Comparison of ENCODE assay signal across 14 cellular contexts in genomic region chr6:43911625-43912577, GRCh38.
DNase-seq lines count a peak whose midpoint lies in the region; ATAC-seq and TF ChIP-seq lines count a peak whose summit lies in the region.
"Had no signal": no experiment of that assay in that cellular context is flagged by ENCODE, and none has a peak within 500 bp of the region (broad histone marks: within the 10 kb centered on the region; RNA-seq: fewer than 3 reads in every experiment).

No MANE protein-coding gene starts in this region.

- TF ChIP-seq CTCF in Caco-2 (IDR thresholded peaks at IDR 0.05; ENCODE audit: insufficient read depth in 1 of 2, low read depth in 1 of 2, low read length in 1 of 2, severe bottlenecking in 1 of 2, unreplicated experiment in 1 of 2) (no peak), WTC11 (IDR thresholded peaks at IDR 0.05) (no peak), BE2C (IDR thresholded peaks at IDR 0.05; ENCODE audit: low read depth, low read length) (no peak)

- peaks cover 22% of the 10 kb centered on the region for H3K4me1 Mint-ChIP-seq in Caco-2 (ENCODE audit: low read depth, unreplicated experiment)
- peaks cover 35% of the 10 kb centered on the region for H3K4me1 Mint-ChIP-seq in WTC11
- H3K4me1 Mint-ChIP-seq: activated CD4-positive, alpha-beta T cell treated with anti-CD3 and anti-CD28 coated beads, Interleukin-2, amount 10 ng/mL, durations not matched to agents 7 days and 5 days; stimulated activated memory B cell treated with anti-CD40 and anti-IgM and Interleukin-4, amounts not matched to agents 10 μg/mL and 1 μg/mL and 100 μg/mL, for 72 hours had no signal

- no peak overlapping the region for H4K5ac ChIP-seq in mesendoderm (ENCODE audit: low read length)

- H3K27ac Mint-ChIP-seq in Caco-2 (ENCODE audit: unreplicated experiment) (peak overlapping the region; percentile 94), WTC11 (0 out of 2 replicates have a peak overlapping the region, but pooled peaks have one; percentile 12)
- H3K27ac Mint-ChIP-seq: activated CD4-positive, alpha-beta T cell treated with anti-CD3 and anti-CD28 coated beads, Interleukin-2, amount 10 ng/mL, durations not matched to agents 7 days and 5 days; stimulated activated memory B cell treated with anti-CD40 and anti-IgM and Interleukin-4, amounts not matched to agents 10 μg/mL and 1 μg/mL and 100 μg/mL, for 72 hours had no signal

- H3K4me3 ChIP-seq in Caco-2 (ENCODE audit: low read depth, low read length), result no peak overlapping the region
- no peak overlapping the region for H3K4me3 ChIP-seq in mesendoderm (ENCODE audit: low read length)
- no peak overlapping the region for H3K4me3 ChIP-seq in right cardiac atrium (ENCODE audit: low read length)
- H3K4me3 ChIP-seq in BE2C (ENCODE audit: low read depth, low read length), result no peak overlapping the region

- H3K79me1 ChIP-seq in mesendoderm (ENCODE audit: low read length), result no peaks in the 10 kb centered on the region

- no TSS peak for BruUV-seq in Caco-2 (replicated peaks; lab: Mats Ljungman, UMichigan)

- no peaks in the 10 kb centered on the region for H3K27me3 ChIP-seq in Caco-2 (replicated peaks; ENCODE audit: control insufficient read depth, insufficient read depth, low read length)
- no peaks in the 10 kb centered on the region for H3K27me3 ChIP-seq in mesendoderm (ENCODE audit: insufficient read depth, low read length, poor library complexity)
- no peaks in the 10 kb centered on the region for H3K27me3 ChIP-seq in right cardiac atrium (ENCODE audit: control insufficient read depth, insufficient read depth)
- H3K27me3 ChIP-seq in BE2C, result no peaks in the 10 kb centered on the region

- peak; percentile 9; the same call in 1 of the 2 replicates for ATAC-seq in WTC11
- ATAC-seq in right cardiac atrium, result no peak
- ATAC-seq in HG02798 (IDR thresholded peaks at IDR 0.05; ENCODE audit: poor library complexity, unreplicated experiment), result no peak
- ATAC-seq: activated T-cell treated with anti-CD3 and anti-CD28 coated beads, Interleukin-2, amount 50 U/mL, for 4 hours had no signal

- no peaks in the 10 kb centered on the region for H3K9me3 ChIP-seq in Caco-2
- no peaks in the 10 kb centered on the region for H3K9me3 ChIP-seq in right cardiac atrium (ENCODE audit: control insufficient read depth, low read length)
- H3K9me3 ChIP-seq in BE2C, result no peaks in the 10 kb centered on the region

- H3K27me3 Mint-ChIP-seq in Caco-2 (ENCODE audit: insufficient read depth, unreplicated experiment), result no peaks in the 10 kb centered on the region
- H3K27me3 Mint-ChIP-seq in WTC11 (ENCODE audit: low read depth), result no peaks in the 10 kb centered on the region; the same call in 1 of the 2 replicates
- H3K27me3 Mint-ChIP-seq: activated CD4-positive, alpha-beta T cell treated with anti-CD3 and anti-CD28 coated beads, Interleukin-2, amount 10 ng/mL, durations not matched to agents 7 days and 5 days had no signal

- no peak overlapping the region for H4K8ac ChIP-seq in mesendoderm (ENCODE audit: low read depth, low read length)

- WGBS in mesendoderm (ENCODE audit: extremely low coverage, insufficient coverage, low lambda C conversion rate), result no CpG with 5 or more reads among the region's 11 CpGs
- WGBS in right cardiac atrium, result 81% methylated on average over 11 of the region's 11 CpGs

- H2BK120ac ChIP-seq in mesendoderm (ENCODE audit: low read depth, low read length), result no peak overlapping the region

- H2BK5ac ChIP-seq in mesendoderm (ENCODE audit: low read length), result no peak overlapping the region

- H3K23ac ChIP-seq in mesendoderm (ENCODE audit: low read length), result no peak overlapping the region

- POLR2A ChIA-PET in Caco-2 (lab: Charles Lee), result interaction anchor here (0.6 to 1.7 kb wide), 3 partner anchors 15 to 142 kb away, joined by 4 to 22 read pairs (median 6); partner anchors contain the start of gene VEGFA
- POLR2A ChIA-PET in WTC11 (lab: Charles Lee), result interaction anchor here (4.0 kb wide), 1 partner anchor 15 kb away, joined by 22 read pairs; no protein-coding TSS in a partner anchor

- H3K36me3 Mint-ChIP-seq in Caco-2 (ENCODE audit: insufficient read depth, unreplicated experiment) (peaks cover 7% of the 10 kb centered on the region), WTC11 (no peaks in the 10 kb centered on the region)
- H3K36me3 Mint-ChIP-seq: stimulated activated memory B cell treated with anti-CD40 and anti-IgM and Interleukin-4, amounts not matched to agents 10 μg/mL and 1 μg/mL and 100 μg/mL, for 72 hours had no signal

- peak; percentile 71 to 73 for DNase-seq in Caco-2
- peak; percentile 38 for DNase-seq in NCI-H1436 treated with DMSO at 0.1 percent for 48 hours (lab: John Stamatoyannopoulos, UW)
- DNase-seq in WTC11 (ENCODE audit: low spot score), result no peak
- DNase-seq in mesendoderm, result peak; percentile 86
- DNase-seq in right cardiac atrium, result no peak
- DNase-seq in BE2C, result no peak
- no peak for DNase-seq in DMS153 treated with DMSO at 0.1 percent for 48 hours (lab: John Stamatoyannopoulos, UW; ENCODE audit: unreplicated experiment)
- DNase-seq: activated CD4-positive, alpha-beta T cell treated with anti-CD3 and anti-CD28 coated beads, Interleukin-2, amount 10 ng/mL, durations not matched to agents 7 days and 5 days; activated T-cell treated with anti-CD3 and anti-CD28 coated beads, Interleukin-2, amount 50 U/mL, for 4 hours; amniotic stem cell; GDM1; stimulated activated CD4-positive, alpha-beta T cell treated with anti-CD3 and anti-CD28 coated beads, Interleukin-4, amount 100 ng/mL, for 24 hours had no signal

- no peak overlapping the region for H3K9ac ChIP-seq in mesendoderm (ENCODE audit: low read length)

- peak overlapping the region; percentile 43 for H3K4me3 Mint-ChIP-seq in Caco-2 (ENCODE audit: unreplicated experiment)
- H3K4me3 Mint-ChIP-seq in WTC11, result no peak overlapping the region
- H3K4me3 Mint-ChIP-seq: activated CD4-positive, alpha-beta T cell treated with anti-CD3 and anti-CD28 coated beads, Interleukin-2, amount 10 ng/mL, durations not matched to agents 7 days and 5 days; activated T-cell treated with anti-CD3 and anti-CD28 coated beads, Interleukin-2, amount 50 U/mL, for 4 hours; stimulated activated memory B cell treated with anti-CD40 and anti-IgM and Interleukin-4, amounts not matched to agents 10 μg/mL and 1 μg/mL and 100 μg/mL, for 72 hours had no signal

- peak overlapping the region; percentile 50 for H3K27ac ChIP-seq in mesendoderm (ENCODE audit: low read depth, low read length)
- H3K27ac ChIP-seq in right cardiac atrium (ENCODE audit: low read length), result no peak overlapping the region

- H3K9me3 Mint-ChIP-seq in Caco-2 (ENCODE audit: unreplicated experiment), result no peaks in the 10 kb centered on the region
- no peaks in the 10 kb centered on the region for H3K9me3 Mint-ChIP-seq in WTC11
- H3K9me3 Mint-ChIP-seq: activated CD4-positive, alpha-beta T cell treated with anti-CD3 and anti-CD28 coated beads, Interleukin-2, amount 10 ng/mL, durations not matched to agents 7 days and 5 days; activated T-cell treated with anti-CD3 and anti-CD28 coated beads, Interleukin-2, amount 50 U/mL, for 4 hours; stimulated activated memory B cell treated with anti-CD40 and anti-IgM and Interleukin-4, amounts not matched to agents 10 μg/mL and 1 μg/mL and 100 μg/mL, for 72 hours had no signal

- H3K56ac ChIP-seq in mesendoderm (ENCODE audit: low read length), result no peak overlapping the region

- H3K4me1 ChIP-seq in Caco-2, result peaks cover 49% of the 10 kb centered on the region
- H3K4me1 ChIP-seq in mesendoderm (ENCODE audit: control insufficient read depth, low read depth, low read length), result peaks cover 1% of the 10 kb centered on the region
- no peaks in the 10 kb centered on the region for H3K4me1 ChIP-seq in right cardiac atrium (ENCODE audit: control insufficient read depth, insufficient read depth, low read length)
- H3K4me1 ChIP-seq in BE2C, result peaks cover 43% of the 10 kb centered on the region

- no peak overlapping the region for H3K4ac ChIP-seq in mesendoderm (ENCODE audit: low read depth, low read length)

- CTCF ChIA-PET in Caco-2 (lab: Charles Lee), result interaction anchor here (0.9 to 1.1 kb wide), 2 partner anchors 15 to 78 kb away, joined by 3 to 6 read pairs; no protein-coding TSS in a partner anchor
- CTCF ChIA-PET in WTC11 (lab: Charles Lee), result interaction anchor here (0.9 to 1.6 kb wide), 6 partner anchors 12 to 151 kb away, joined by 3 to 5 read pairs (median 3); partner anchors contain the start of gene VEGFA

- H3K4me2 ChIP-seq in mesendoderm (ENCODE audit: low read length), result no peak overlapping the region

- H3K36me3 ChIP-seq in Caco-2 (ENCODE audit: control insufficient read depth, insufficient read depth, low read length), result no peaks in the 10 kb centered on the region
- no peaks in the 10 kb centered on the region for H3K36me3 ChIP-seq in mesendoderm (ENCODE audit: control insufficient read depth, insufficient read depth, low read length)
- H3K36me3 ChIP-seq in BE2C, result no peaks in the 10 kb centered on the region

- intact Hi-C loops in Caco-2 (cut with micrococcal nuclease; ENCODE audit: unreplicated experiment) (loop anchor here (1.0 to 5.0 kb wide), 3 partner anchors 39 to 160 kb away; no protein-coding TSS in a partner anchor), right cardiac atrium (cut with DNase I) (no loop called here)

- no peak overlapping the region for H2AK5ac ChIP-seq in mesendoderm (ENCODE audit: low read length)

- no peak overlapping the region for H2BK15ac ChIP-seq in mesendoderm (replicated peaks; ENCODE audit: low read depth)

- H3K79me2 ChIP-seq in mesendoderm (ENCODE audit: control insufficient read depth, insufficient read depth, low read length), result no peaks in the 10 kb centered on the region

- H3K18ac ChIP-seq in mesendoderm (ENCODE audit: low read length), result no peak overlapping the region

Comparison
In these comparisons a context has a peak if more than half of its experiments do, and no peak if none do; other contexts are left out.
1. DNase-seq: peak in Caco-2 (2 of 2), NCI-H1436 treated with DMSO at 0.1 percent for 48 hours (single experiment) and mesendoderm (single experiment); none in WTC11 (single experiment), right cardiac atrium (0 of 3), BE2C (single experiment) and DMS153 treated with DMSO at 0.1 percent for 48 hours (single experiment).